ENCODE assay signal across 7 cellular contexts in genomic region chr15:26936502-26936901, GRCh38. TPM values are rescaled to one million over a fixed set of nuclear protein-coding genes. Genes with fewer than 3 reads are reported as not detected.
"Had no signal": no experiment of that assay in that cellular context is flagged by ENCODE, and none has a peak within 500 bp of the region (broad histone marks: within the 10 kb centered on the region; RNA-seq: fewer than 3 reads in every experiment).

No MANE protein-coding gene starts in this region.

- H3K9me3 Mint-ChIP-seq: GM23338, H9 had no signal

- H3K27ac Mint-ChIP-seq: GM23338, H9, HFFc6 had no signal

- H3K4me1 Mint-ChIP-seq: GM23338, H9 had no signal

- H3K4me3 Mint-ChIP-seq: GM23338, H9, HFFc6 had no signal

- DNase-seq: GM23248, GOT3, H7, H9, HCEC 1CT, HFFc6 had no signal

RNA-seq across cellular contexts. Expression of gene GABRG3, which starts 34.5 kb away (rescaled TPM):
- total RNA-seq: GM23248, HFFc6 had no signal
